Comparison of ENCODE assay signal across 8 cellular contexts in the genomic region with DNA sequence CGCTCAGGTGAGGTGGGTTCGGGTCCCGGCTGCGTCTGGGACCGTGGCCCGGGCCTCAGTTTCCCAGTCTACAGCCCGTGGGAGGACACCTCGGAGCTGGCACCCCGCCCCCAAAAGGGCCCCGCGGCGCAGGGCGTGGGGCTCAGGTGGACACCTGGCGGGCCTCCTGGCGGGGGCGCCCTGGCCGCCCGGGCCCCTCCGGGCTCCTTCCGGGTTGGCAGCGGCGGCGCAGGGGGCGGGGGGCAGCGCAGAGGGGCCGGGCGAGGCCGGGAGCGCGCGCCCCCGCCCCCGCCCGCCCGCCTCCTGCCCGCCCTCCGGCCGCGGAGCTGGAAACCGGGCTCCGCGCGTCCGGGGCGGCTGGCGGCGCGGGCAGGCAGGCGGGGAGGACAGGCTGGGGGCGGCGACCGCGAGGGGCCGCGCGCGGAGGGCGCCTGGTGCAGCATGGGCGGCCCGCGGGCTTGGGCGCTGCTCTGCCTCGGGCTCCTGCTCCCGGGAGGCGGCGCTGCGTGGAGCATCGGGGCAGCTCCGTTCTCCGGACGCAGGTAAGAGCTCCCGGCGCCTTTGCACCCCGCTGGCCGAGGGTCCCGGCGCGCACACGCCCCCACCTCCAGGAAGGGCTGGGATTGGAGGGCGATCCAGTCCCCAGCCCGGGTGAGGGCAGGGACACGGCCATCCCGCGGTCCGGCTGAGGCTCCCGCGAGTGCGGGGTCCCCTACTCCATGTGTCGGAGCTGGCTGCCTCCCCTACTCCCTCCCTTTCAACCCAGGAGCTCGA. TPM values are rescaled to one million over a fixed set of nuclear protein-coding genes. Genes with fewer than 3 reads are reported as not detected.
DNase-seq lines count a peak whose midpoint lies in the region; ATAC-seq and TF ChIP-seq lines count a peak whose summit lies in the region.

A gene (plus strand): TSS at position 299 of the 774 bp plus-strand sequence. CDS start 143 bp downstream, at position 442.

- ATAC-seq in HG02852 (IDR thresholded peaks at IDR 0.05; ENCODE audit: unreplicated experiment) (no peak), GM18511 (IDR thresholded peaks at IDR 0.05; ENCODE audit: unreplicated experiment) (no peak)

- H3K4ac ChIP-seq in mesendoderm (ENCODE audit: low read depth, low read length) = no peak within 1 kb of the TSS

- H3K27me3 ChIP-seq in NT2/D1 (ENCODE audit: insufficient read depth, insufficient read length) (peaks cover 3% of the 10 kb centered on the region), mesendoderm (ENCODE audit: insufficient read depth, low read length, poor library complexity) (no peaks in the 10 kb centered on the region), transverse colon (peaks cover 26% of the 10 kb centered on the region)

- no peak within 1 kb of the TSS for H2AK5ac ChIP-seq in mesendoderm (ENCODE audit: low read length)

- H2BK5ac ChIP-seq in mesendoderm (ENCODE audit: low read length) = no peak within 1 kb of the TSS

- in situ Hi-C loops in transverse colon (cut with MboI; ENCODE audit: low pct_ligation_motif_present in 1 of 4, low pct_unique_long_range_greater_than_20kb in 1 of 4, low sequenced_read_pairs in 3 of 4) = no loop called here

- no peak within 1 kb of the TSS for H4K8ac ChIP-seq in mesendoderm (ENCODE audit: low read depth, low read length)

- H3K27ac ChIP-seq in mesendoderm (ENCODE audit: low read depth, low read length) (no peak within 1 kb of the TSS), transverse colon (peak within 1 kb of the TSS in 2 of 4 donors; percentile 29 to 36)

- H3K79me2 ChIP-seq in mesendoderm (ENCODE audit: control insufficient read depth, insufficient read depth, low read length) = no peaks in the 10 kb centered on the region

- H3K18ac ChIP-seq in mesendoderm (ENCODE audit: low read length) = peak within 1 kb of the TSS; percentile 47

- no peak within 1 kb of the TSS for H4K5ac ChIP-seq in mesendoderm (ENCODE audit: low read length)

- H2BK15ac ChIP-seq in mesendoderm (replicated peaks; ENCODE audit: low read depth) = no peak within 1 kb of the TSS

- no peak within 1 kb of the TSS for H2BK120ac ChIP-seq in mesendoderm (ENCODE audit: low read depth, low read length)

- H3K4me1 ChIP-seq in NT2/D1 (ENCODE audit: insufficient read depth, insufficient read length) (peaks cover 22% of the 10 kb centered on the region), mesendoderm (ENCODE audit: control insufficient read depth, low read depth, low read length) (no peaks in the 10 kb centered on the region), transverse colon (peaks cover 0 to 25% (median 13%) of the 10 kb centered on the region in 4 donors)

- TF ChIP-seq POLR2A in transverse colon (IDR thresholded peaks at IDR 0.05) = no peak

- H3K9me3 ChIP-seq in NT2/D1 (ENCODE audit: insufficient read depth, low read length) (no peaks in the 10 kb centered on the region), transverse colon (no peaks in the 10 kb centered on the region)

- no peaks in the 10 kb centered on the region for H3K79me1 ChIP-seq in mesendoderm (ENCODE audit: low read length)

- no peaks in the 10 kb centered on the region for H3K36me3 ChIP-seq in NT2/D1 (ENCODE audit: insufficient read depth, insufficient read length, low read length)
- H3K36me3 ChIP-seq in mesendoderm (ENCODE audit: control insufficient read depth, insufficient read depth, low read length) = no peaks in the 10 kb centered on the region
- H3K36me3 ChIP-seq in transverse colon = no peaks in the 10 kb centered on the region

- no peak for TF ChIP-seq CTCF in transverse colon (IDR thresholded peaks at IDR 0.05)

- H3K23ac ChIP-seq in mesendoderm (ENCODE audit: low read length) = peak within 1 kb of the TSS; percentile 29

- peak within 1 kb of the TSS; percentile 74 for H3K9ac ChIP-seq in NT2/D1 (ENCODE audit: insufficient read length, low read depth)
- H3K9ac ChIP-seq in mesendoderm (ENCODE audit: low read length) = peak within 1 kb of the TSS; percentile 73

- DNase-seq in activated CD8-positive, alpha-beta memory T cell treated with anti-CD3 and anti-CD28 coated beads, Interleukin-2, amount 50 U/mL, for 4 hours = peak; percentile 29
- DNase-seq in activated CD8-positive, alpha-beta memory T cell treated with anti-CD3 and anti-CD28 coated beads for 24 hours = no peak
- DNase-seq in NT2/D1 (ENCODE audit: low read depth, low spot score) = no peak
- peak; percentile 49 for DNase-seq in dermis blood vessel endothelial cell
- DNase-seq in mesendoderm = peak; percentile 37
- peak; percentile 47 for DNase-seq in transverse colon

- peak within 1 kb of the TSS; percentile 63 for H3K4me2 ChIP-seq in mesendoderm (ENCODE audit: low read length)

- H3K56ac ChIP-seq in mesendoderm (ENCODE audit: low read length) = peak within 1 kb of the TSS; percentile 87

- no peak for TF ChIP-seq EP300 in transverse colon (IDR thresholded peaks at IDR 0.05; ENCODE audit: low read depth)

- H3K4me3 ChIP-seq in NT2/D1 (ENCODE audit: insufficient read length, low read depth) = peak within 1 kb of the TSS; percentile 65
- peak within 1 kb of the TSS; percentile 34 for H3K4me3 ChIP-seq in mesendoderm (ENCODE audit: low read length)
- peak within 1 kb of the TSS in 3 of 4 donors; percentile 29 to 55 (median 46) for H3K4me3 ChIP-seq in transverse colon

- WGBS in mesendoderm (ENCODE audit: extremely low coverage, insufficient coverage, low lambda C conversion rate) = no CpG with 5 or more reads among the region's 90 CpGs
- 7% methylated on average over 22 of the region's 90 CpGs; no CpG with 5 or more reads in 1 of the 2 donors for WGBS in transverse colon (ENCODE audit: low coverage in 1 of 2), 2 donors

- intact Hi-C loops in transverse colon (cut with DNase I; ENCODE audit: low total_unique reads) = no loop called here

RNA-seq across cellular contexts. Expression of the gene that starts here (rescaled TPM):
- total RNA-seq in dermis blood vessel endothelial cell (2.9 and 6.1 TPM in 2 replicates), transverse colon (10 to 100 TPM in 1 of 4 donors, 1 to 10 TPM in 1, under 1 TPM in 1, not detected in 1; 0.68 to 53.9 (median 1.9) TPM)
- polyA plus RNA-seq in mesendoderm (2013, experiment 1 of 2) = 0.74 TPM
- polyA plus RNA-seq in mesendoderm (2013, experiment 2 of 2) = 0.85 TPM

Comparison
In these comparisons a context has a peak if more than half of its experiments do, and no peak if none do; other contexts are left out.
1. DNase-seq: peak in activated CD8-positive, alpha-beta memory T cell treated with anti-CD3 and anti-CD28 coated beads, Interleukin-2, amount 50 U/mL, for 4 hours (single experiment), dermis blood vessel endothelial cell (single experiment), mesendoderm (single experiment) and transverse colon (single experiment); none in activated CD8-positive, alpha-beta memory T cell treated with anti-CD3 and anti-CD28 coated beads for 24 hours (single experiment) and NT2/D1 (single experiment).
2. Peak in every context shown above with its lines, with median percentiles within 50 percentile points of each other: H3K4me3 ChIP-seq.